Comparison of ENCODE assay signal across 9 cellular contexts in genomic region chr16:19223235-19223847, GRCh38. TPM values are rescaled to one million over a fixed set of nuclear protein-coding genes. Genes with fewer than 3 reads are reported as not detected.
DNase-seq lines count a peak whose midpoint lies in the region; ATAC-seq and TF ChIP-seq lines count a peak whose summit lies in the region.
"Had no signal": no experiment of that assay in that cellular context is flagged by ENCODE, and none has a peak within 500 bp of the region (broad histone marks: within the 10 kb centered on the region; RNA-seq: fewer than 3 reads in every experiment).

No MANE protein-coding gene starts in this region.

- H3K36me3 Mint-ChIP-seq in Caco-2 (ENCODE audit: insufficient read depth, unreplicated experiment), result no peaks in the 10 kb centered on the region
- H3K36me3 Mint-ChIP-seq in activated T-cell treated with anti-CD3 and anti-CD28 coated beads, Interleukin-2, amount 50 U/mL, for 72 hours (ENCODE audit: insufficient read depth in 2 of 2), result peaks cover 3 to 6% of the 10 kb centered on the region in 2 donors
- H3K36me3 Mint-ChIP-seq in mesothelial cell of epicardium, result peaks cover 32% of the 10 kb centered on the region

- no peaks in the 10 kb centered on the region for H3K9me3 Mint-ChIP-seq in Caco-2 (ENCODE audit: unreplicated experiment)
- peaks cover 5 to 9% of the 10 kb centered on the region in 2 donors for H3K9me3 Mint-ChIP-seq in activated T-cell treated with anti-CD3 and anti-CD28 coated beads, Interleukin-2, amount 50 U/mL, for 72 hours
- peaks cover 21% of the 10 kb centered on the region for H3K9me3 Mint-ChIP-seq in mesothelial cell of epicardium

- peaks cover 20% of the 10 kb centered on the region for H3K4me1 Mint-ChIP-seq in Caco-2 (ENCODE audit: low read depth, unreplicated experiment)
- H3K4me1 Mint-ChIP-seq in activated T-cell treated with anti-CD3 and anti-CD28 coated beads, Interleukin-2, amount 50 U/mL, for 72 hours (ENCODE audit: low read depth), result no peaks in the 10 kb centered on the region
- peaks cover 13% of the 10 kb centered on the region for H3K4me1 Mint-ChIP-seq in mesothelial cell of epicardium

- ATAC-seq in activated T-cell treated with anti-CD3 and anti-CD28 coated beads, Interleukin-2, amount 50 U/mL, for 72 hours (replicated peaks in 1 of 2), result no peak
- ATAC-seq in GM21723 (IDR thresholded peaks at IDR 0.05; ENCODE audit: unreplicated experiment), result no peak
- no peak for ATAC-seq in GM18868 (IDR thresholded peaks at IDR 0.05; ENCODE audit: unreplicated experiment)

- CTCF ChIA-PET in Caco-2 (lab: Charles Lee), result interaction anchor here (0.7 to 1.0 kb wide), 2 partner anchors 138 to 153 kb away, joined by 3 to 4 read pairs; no protein-coding TSS in a partner anchor

- POLR2A ChIA-PET in Caco-2 (lab: Charles Lee), result no interaction called here

- TF ChIP-seq CTCF in Caco-2 (IDR thresholded peaks at IDR 0.05; ENCODE audit: insufficient read depth in 1 of 2, low read depth in 1 of 2, low read length in 1 of 2, severe bottlenecking in 1 of 2, unreplicated experiment in 1 of 2), result peak; percentile 45 to 54
- peak; percentile 32 for TF ChIP-seq CTCF in mesothelial cell of epicardium (IDR thresholded peaks at IDR 0.05; ENCODE audit: unreplicated experiment)

- no peak overlapping the region for H3K4me3 ChIP-seq in Caco-2 (ENCODE audit: low read depth, low read length)

- no peak overlapping the region for H3K27ac ChIP-seq in caudate nucleus (ENCODE audit: low read depth, low read length)

- H3K27me3 Mint-ChIP-seq in Caco-2 (ENCODE audit: insufficient read depth, unreplicated experiment) (no peaks in the 10 kb centered on the region), mesothelial cell of epicardium (ENCODE audit: low read depth) (no peaks in the 10 kb centered on the region)
- H3K27me3 Mint-ChIP-seq in activated T-cell treated with anti-CD3 and anti-CD28 coated beads, Interleukin-2, amount 50 U/mL, for 72 hours (ENCODE audit: low read depth), result peaks cover 6% of the 10 kb centered on the region
- H3K27me3 Mint-ChIP-seq: memory B cell had no signal

- no peaks in the 10 kb centered on the region; the same call in 1 of the 2 replicates for H3K36me3 ChIP-seq in Caco-2 (ENCODE audit: control insufficient read depth, insufficient read depth, low read length)

- H3K9me3 ChIP-seq in Caco-2, result no peaks in the 10 kb centered on the region

- H3K4me3 Mint-ChIP-seq in Caco-2 (ENCODE audit: unreplicated experiment) (no peak overlapping the region), mesothelial cell of epicardium (no peak overlapping the region)
- H3K4me3 Mint-ChIP-seq in activated T-cell treated with anti-CD3 and anti-CD28 coated beads, Interleukin-2, amount 50 U/mL, for 72 hours, result no peak overlapping the region
- H3K4me3 Mint-ChIP-seq: memory B cell had no signal

- no peak overlapping the region for H3K27ac Mint-ChIP-seq in Caco-2 (ENCODE audit: unreplicated experiment)
- no peak overlapping the region for H3K27ac Mint-ChIP-seq in activated T-cell treated with anti-CD3 and anti-CD28 coated beads, Interleukin-2, amount 50 U/mL, for 72 hours
- no peak overlapping the region for H3K27ac Mint-ChIP-seq in mesothelial cell of epicardium
- H3K27ac Mint-ChIP-seq: memory B cell had no signal

- DNase-seq in Caco-2 (peak in 1 of 2 experiments; percentile 35), HS-27A (ENCODE audit: low read depth) (peak; percentile 23), mesothelial cell of epicardium (ENCODE audit: low spot score in 2 of 2, unreplicated experiment in 2 of 2) (no peak), caudate nucleus (lab: John Stamatoyannopoulos, UW) (no peak), SW 1271 (lab: John Stamatoyannopoulos, UW) (no peak)
- DNase-seq in activated T-cell treated with anti-CD3 and anti-CD28 coated beads, Interleukin-2, amount 50 U/mL, for 72 hours, result peak; percentile 37 to 42

- 0 out of 2 replicates have a peak, but pooled peaks cover 3% of the 10 kb centered on the region for H3K4me1 ChIP-seq in Caco-2

- intact Hi-C loops in Caco-2 (cut with micrococcal nuclease; ENCODE audit: unreplicated experiment), result no loop called here

- no TSS peak for BruUV-seq in Caco-2 (replicated peaks; lab: Mats Ljungman, UMichigan)

- H3K27me3 ChIP-seq in Caco-2 (replicated peaks; ENCODE audit: control insufficient read depth, insufficient read depth, low read length), result no peaks in the 10 kb centered on the region

RNA-seq across cellular contexts. Expression of gene SYT17, which starts 55.3 kb away (rescaled TPM):
- 4.2 and 4.6 TPM in 2 replicates for total RNA-seq in Caco-2 (2022)
- total RNA-seq in activated T-cell treated with anti-CD3 and anti-CD28 coated beads, Interleukin-2, amount 50 U/mL, for 72 hours, result under 1 TPM; 0.36 to 0.39 TPM
- total RNA-seq in mesothelial cell of epicardium, result 7.4 to 8.6 TPM (median 7.5 TPM) in 3 replicates

Comparison
In these comparisons a context has a peak if more than half of its experiments do, and no peak if none do; other contexts are left out.
1. DNase-seq: peak in HS-27A (single experiment) and activated T-cell treated with anti-CD3 and anti-CD28 coated beads, Interleukin-2, amount 50 U/mL, for 72 hours (2 of 2); none in mesothelial cell of epicardium (0 of 2), caudate nucleus (0 of 61) and SW 1271 (0 of 2).